ENCODE assay signal across 1 cellular context in genomic region chr14:96077983-96078686, GRCh38.
TF ChIP-seq lines count a peak whose summit lies in the region.

No MANE protein-coding gene starts in this region.

TF ChIP-seq in SK-N-SH, 30 proteins besides CTCF, POLR2A, EP300 and RAD21 (continued from another document):
- TF ChIP-seq ZBTB33 (IDR thresholded peaks at IDR 0.05; ENCODE audit: borderline replicate concordance, low read depth): no peak
